In genomic region chr19:8396563-8397203, GRCh38 we compare ENCODE assay signal across 7 cellular contexts. TPM values are rescaled to one million over a fixed set of nuclear protein-coding genes. Genes with fewer than 3 reads are reported as not detected.
A peak's percentile ranks its signal among the peaks of the same experiment; 100 is the strongest.
DNase-seq lines count a peak whose midpoint lies in the region; ATAC-seq and TF ChIP-seq lines count a peak whose summit lies in the region.

No MANE protein-coding gene starts in this region.

- TF ChIP-seq CTCF in GM20000 (IDR thresholded peaks at IDR 0.05; ENCODE audit: extremely low read depth, missing control alignments) (peak; percentile 56), OCI-LY7 (conservative IDR thresholded peaks at IDR 0.05; ENCODE audit: low read length) (peak; percentile 80), epithelial cell of proximal tubule (conservative IDR thresholded peaks at IDR 0.05; ENCODE audit: low read depth, low read length) (peak; percentile 70), nephron (IDR thresholded peaks at IDR 0.05; ENCODE audit: unreplicated experiment in 3 of 3) (peak; percentile 51 to 59 (median 59))

- peak; percentile 85 for DNase-seq in GM20000 (ENCODE audit: low spot score)
- peak; percentile 61 for DNase-seq in OCI-LY7 (ENCODE audit: low spot score)
- peak; percentile 69 for DNase-seq in activated T-cell treated with anti-CD3 and anti-CD28 coated beads, Interleukin-2, amount 50 U/mL, for 1 hour
- no peak for DNase-seq in epithelial cell of proximal tubule (ENCODE audit: low read depth)
- DNase-seq in stromal cell of bone marrow (ENCODE audit: low read depth), result peak; percentile 29

- CTCF ChIA-PET in OCI-LY7 (lab: Charles Lee; ENCODE audit: unreplicated experiment), result no interaction called here

- H3K27ac ChIP-seq in OCI-LY7 (ENCODE audit: low read depth, low read length, poor library complexity, severe bottlenecking), result no peak overlapping the region

- H3K4me1 ChIP-seq in OCI-LY7 (ENCODE audit: insufficient read depth, low read length, poor library complexity, severe bottlenecking), result peaks cover 5% of the 10 kb centered on the region

- peaks cover 20% of the 10 kb centered on the region for H3K36me3 Mint-ChIP-seq in nephron (ENCODE audit: low read depth)

- no peak overlapping the region for H3K4me3 ChIP-seq in OCI-LY7 (ENCODE audit: low read depth, low read length, poor library complexity, severe bottlenecking)
- H3K4me3 ChIP-seq in epithelial cell of proximal tubule (ENCODE audit: low read depth, low read length), result no peak overlapping the region

- POLR2A ChIA-PET in OCI-LY7 (lab: Charles Lee), result no interaction called here

- peaks cover 3% of the 10 kb centered on the region; the same call in 1 of the 2 replicates for H3K79me2 ChIP-seq in OCI-LY7 (ENCODE audit: insufficient read depth, low read depth, low read length)

- peak overlapping the region; percentile 90 to 93 (median 91) for H3K27ac Mint-ChIP-seq in nephron

- peak overlapping the region; percentile 10 to 60 (median 60) for H3K4me3 Mint-ChIP-seq in nephron

- no peak overlapping the region for H3K4me2 ChIP-seq in OCI-LY7 (ENCODE audit: low read length)

- no peaks in the 10 kb centered on the region for H3K9me3 ChIP-seq in OCI-LY7 (ENCODE audit: low read length)

- H3K4me1 Mint-ChIP-seq in nephron, result peaks cover 33% of the 10 kb centered on the region

- no peaks in the 10 kb centered on the region for H3K9me3 Mint-ChIP-seq in nephron

- no peaks in the 10 kb centered on the region for H3K36me3 ChIP-seq in OCI-LY7 (ENCODE audit: insufficient read depth, low read length)

- H4K20me1 ChIP-seq in OCI-LY7 (ENCODE audit: insufficient read depth, low read length), result no peaks in the 10 kb centered on the region; the same call in 1 of the 2 replicates

- no peak for ATAC-seq in HG02840 (IDR thresholded peaks at IDR 0.05; ENCODE audit: low FRiP score, unreplicated experiment)

- intact Hi-C loops in OCI-LY7 (cut with micrococcal nuclease; ENCODE audit: unreplicated experiment), result loop anchor here (2.0 kb wide), 1 partner anchor 42 kb away; no protein-coding TSS in a partner anchor

- H3K27me3 Mint-ChIP-seq in nephron (ENCODE audit: low read depth), result no peaks in the 10 kb centered on the region

- H3K9me2 ChIP-seq in OCI-LY7 (ENCODE audit: insufficient read depth, low read length), result no peaks in the 10 kb centered on the region

- H2AFZ ChIP-seq in OCI-LY7 (ENCODE audit: low read length), result no peak overlapping the region

- BruUV-seq in OCI-LY7 (replicated peaks; lab: Mats Ljungman, UMichigan), result no TSS peak

RNA-seq across cellular contexts. Expression of gene RAB11B, which starts 6.5 kb away (rescaled TPM):
- 24.5 and 28.1 TPM in 2 replicates for total RNA-seq in OCI-LY7 (2014; rRNA removed; shearing (Covaris generic))
- total RNA-seq in OCI-LY7 (2022), result 84.9 and 96.8 TPM in 2 replicates
- total RNA-seq in epithelial cell of proximal tubule, result 16.6 and 23.3 TPM in 2 replicates

RNA-seq across cellular contexts. Expression of gene MARCHF2, which starts 16.4 kb away (rescaled TPM):
- 8.1 and 14.1 TPM in 2 replicates for total RNA-seq in OCI-LY7 (2014; rRNA removed; shearing (Covaris generic))
- total RNA-seq in OCI-LY7 (2022), result 12.1 and 12.4 TPM in 2 replicates
- total RNA-seq in epithelial cell of proximal tubule, result 48.8 and 58.9 TPM in 2 replicates

RNA-seq across cellular contexts. Expression of gene ANGPTL4, which starts 32.7 kb away (rescaled TPM):
- not detected in 2 replicates for total RNA-seq in OCI-LY7 (2014; rRNA removed; shearing (Covaris generic))
- total RNA-seq in OCI-LY7 (2022) (not detected in 2 replicates), epithelial cell of proximal tubule (16.6 and 82.0 TPM in 2 replicates)

RNA-seq across cellular contexts. Expression of gene HNRNPM, which starts 48.1 kb away (rescaled TPM):
- 90.0 and 111 TPM in 2 replicates for total RNA-seq in OCI-LY7 (2014; rRNA removed; shearing (Covaris generic))
- total RNA-seq in OCI-LY7 (2022) (264 and 280 TPM in 2 replicates), epithelial cell of proximal tubule (134 and 169 TPM in 2 replicates)

RNA-seq across cellular contexts. Expression of gene KANK3, which starts 53.6 kb away (rescaled TPM):
- 0.22 TPM in 1 of 2 replicates, not detected in the other for total RNA-seq in OCI-LY7 (2014; rRNA removed; shearing (Covaris generic))
- 0.11 and 0.57 TPM in 2 replicates for total RNA-seq in OCI-LY7 (2022)
- 0.29 and 2.2 TPM in 2 replicates for total RNA-seq in epithelial cell of proximal tubule

Comparison
In these comparisons a context has a peak if more than half of its experiments do, and no peak if none do; other contexts are left out.
1. RNA of gene ANGPTL4, which starts 32.7 kb away (total RNA-seq): 16.6 to 82.0 TPM in epithelial cell of proximal tubule; not detected in OCI-LY7; every median in the first group is over 10 times any median in the second.
2. Peak in every context shown above with its lines, with median percentiles within 50 percentile points of each other: CTCF ChIP-seq.